Comparison of ENCODE assay signal across 10 cellular contexts in genomic region chr9:76444530-76444929, GRCh38.
"Had no signal": no experiment of that assay in that cellular context is flagged by ENCODE, and none has a peak within 500 bp of the region (broad histone marks: within the 10 kb centered on the region; RNA-seq: fewer than 3 reads in every experiment).

No MANE protein-coding gene starts in this region.

- H3K27me3 ChIP-seq: neutrophil had no signal

- H3K36me3 Mint-ChIP-seq: naive thymus-derived CD4-positive, alpha-beta T cell had no signal

- H3K27me3 Mint-ChIP-seq: stimulated activated naive B cell treated with anti-CD40 and anti-IgM and Interleukin-4, amounts not matched to agents 10 μg/mL and 1 μg/mL and 100 μg/mL, for 72 hours had no signal

- H3K9me3 ChIP-seq: neutrophil had no signal

- H3K27ac Mint-ChIP-seq: stimulated activated naive B cell treated with anti-CD40 and anti-IgM and Interleukin-4, amounts not matched to agents 10 μg/mL and 1 μg/mL and 100 μg/mL, for 72 hours; T-helper 2 cell treated with Interferon-gamma antibody and Interleukin-4, amounts not matched to agents 5 μg/mL and 100 μg/mL, for 36 hours had no signal

- H3K36me3 ChIP-seq: neutrophil had no signal

- H3K9me3 Mint-ChIP-seq: T-helper 2 cell treated with Interferon-gamma antibody and Interleukin-4, amounts not matched to agents 5 μg/mL and 100 μg/mL, for 36 hours had no signal

- DNase-seq: activated CD4-positive, alpha-beta T cell treated with anti-CD3 and anti-CD28 coated beads for 1 hour; activated effector memory CD4-positive, alpha-beta T cell treated with anti-CD3 and anti-CD28 coated beads, Interleukin-2, amount 50 U/mL, for 16 hours; foreskin melanocyte; head of caudate nucleus; left colon; naive thymus-derived CD4-positive, alpha-beta T cell; right cardiac atrium; stimulated activated naive B cell treated with anti-CD40 and anti-IgM and Interleukin-4, amounts not matched to agents 10 μg/mL and 1 μg/mL and 100 μg/mL, for 72 hours had no signal

- H3K4me3 Mint-ChIP-seq: stimulated activated naive B cell treated with anti-CD40 and anti-IgM and Interleukin-4, amounts not matched to agents 10 μg/mL and 1 μg/mL and 100 μg/mL, for 72 hours; T-helper 2 cell treated with Interferon-gamma antibody and Interleukin-4, amounts not matched to agents 5 μg/mL and 100 μg/mL, for 36 hours had no signal

- H3K27ac ChIP-seq: neutrophil had no signal
